In genomic region chr6:34517966-34518365, GRCh38 we compare ENCODE assay signal across 27 cellular contexts. TPM values are rescaled to one million over a fixed set of nuclear protein-coding genes. Genes with fewer than 3 reads are reported as not detected.
"Had no signal": no experiment of that assay in that cellular context is flagged by ENCODE, and none has a peak within 500 bp of the region (broad histone marks: within the 10 kb centered on the region; RNA-seq: fewer than 3 reads in every experiment).

No MANE protein-coding gene starts in this region.

- DNase-seq: activated CD4-positive, alpha-beta memory T cell treated with anti-CD3 and anti-CD28 coated beads, Interleukin-2, amount 10 ng/mL, durations not matched to agents 7 days and 5 days; activated effector memory CD4-positive, alpha-beta T cell treated with Interleukin-2 at 50 U/mL for 16 hours; activated naive CD4-positive, alpha-beta T cell treated with anti-CD3 and anti-CD28 coated beads for 36 hours; activated T-cell treated with anti-CD3 and anti-CD28 coated beads, Interleukin-2, amount 50 U/mL, for 72 hours; brain microvascular endothelial cell; central memory CD4-positive, alpha-beta T cell; effector memory CD4-positive, alpha-beta T cell; glutamatergic neuron; mesenchymal stem cell; mucosa of descending colon; nephron progenitor cell; nucleus accumbens; small intestine; stimulated activated CD4-positive, alpha-beta T cell treated with anti-CD3 and anti-CD28 coated beads, Interleukin-15, amount 100 ng/mL, for 24 hours; stimulated activated CD4-positive, alpha-beta T cell treated with anti-CD3 and anti-CD28 coated beads, Interleukin-2, amount 100 ng/mL, for 48 hours; stimulated activated naive CD8-positive, alpha-beta T cell treated with anti-CD3 and anti-CD28 coated beads, Interleukin-15, Interleukin-2, amounts not matched to agents 100 U/mL and 50 U/mL, for 24 hours; T-helper 1 cell; T-helper 9 cell; tibial artery had no signal

- H3K9me3 ChIP-seq: ascending aorta, esophagus muscularis mucosa, mucosa of descending colon, right lobe of liver, tibial artery had no signal

- H3K4me3 ChIP-seq: ascending aorta, esophagus muscularis mucosa, hepatocyte, mucosa of descending colon, right lobe of liver, tibial artery had no signal

- H2AFZ ChIP-seq: hepatocyte had no signal

- ATAC-seq: activated T-cell treated with anti-CD3 and anti-CD28 coated beads, Interleukin-2, amount 50 U/mL, for 72 hours; mucosa of descending colon; right lobe of liver; stimulated activated naive CD8-positive, alpha-beta T cell treated with anti-CD3 and anti-CD28 coated beads, Interleukin-15, Interleukin-2, amounts not matched to agents 100 U/mL and 50 U/mL, for 24 hours; WTC11 had no signal

- H3K27ac ChIP-seq: ascending aorta, brain microvascular endothelial cell, esophagus muscularis mucosa, hepatocyte, right lobe of liver, tibial artery had no signal

- H3K4me2 ChIP-seq: hepatocyte had no signal

- H3K79me2 ChIP-seq: hepatocyte had no signal

- H3K27me3 ChIP-seq: ascending aorta, right lobe of liver had no signal

- H3K36me3 ChIP-seq: ascending aorta, brain microvascular endothelial cell, esophagus muscularis mucosa, right lobe of liver, tibial artery had no signal

- H3K4me1 ChIP-seq: ascending aorta, right lobe of liver had no signal

RNA-seq across cellular contexts. Expression of gene SPDEF, which starts 38.2 kb away (rescaled TPM):
- total RNA-seq: activated CD4-positive, alpha-beta memory T cell treated with anti-CD3 and anti-CD28 coated beads, Interleukin-2, amount 10 ng/mL, durations not matched to agents 7 days and 5 days; activated CD4-positive, alpha-beta T cell treated with anti-CD3 and anti-CD28 coated beads, Interleukin-2, amount 10 ng/mL, durations not matched to agents 24 days and 14 days; ascending aorta; dermis microvascular lymphatic vessel endothelial cell; esophagus muscularis mucosa; frontal cortex; right lobe of liver had no signal

RNA-seq across cellular contexts. Expression of gene PACSIN1, which starts 52.1 kb away (rescaled TPM):
- total RNA-seq: activated CD4-positive, alpha-beta T cell treated with anti-CD3 and anti-CD28 coated beads, Interleukin-2, amount 10 ng/mL, durations not matched to agents 24 days and 14 days; ascending aorta; dermis microvascular lymphatic vessel endothelial cell had no signal
